In genomic region chr9:34591091-34591910, GRCh38 we compare ENCODE assay signal across 8 cellular contexts. TPM values are rescaled to one million over a fixed set of nuclear protein-coding genes. Genes with fewer than 3 reads are reported as not detected.
DNase-seq lines count a peak whose midpoint lies in the region; ATAC-seq and TF ChIP-seq lines count a peak whose summit lies in the region.

No MANE protein-coding gene starts in this region.

- DNase-seq in NCI-H82 (lab: John Stamatoyannopoulos, UW) (peak; percentile 73), endothelial cell (ENCODE audit: low spot score) (peak; percentile 96), midbrain (lab: John Stamatoyannopoulos, UW) (peak; percentile 87)
- peak; percentile 80 for DNase-seq in activated CD8-positive, alpha-beta memory T cell treated with anti-CD3 and anti-CD28 coated beads, Interleukin-2, amount 50 U/mL, for 4 hours
- peak; percentile 76 for DNase-seq in stimulated activated CD8-positive, alpha-beta memory T cell treated with anti-CD3 and anti-CD28 coated beads, Interleukin-15, amount 100 ng/mL, for 24 hours (ENCODE audit: low read depth)

- no peak overlapping the region for H3K4me3 ChIP-seq in DOHH2 (ENCODE audit: low read length)

- peaks cover 8% of the 10 kb centered on the region for H3K4me1 ChIP-seq in DOHH2 (ENCODE audit: control insufficient read depth, low read length)

- TF ChIP-seq CTCF in DOHH2 (IDR thresholded peaks at IDR 0.05; ENCODE audit: low read depth, low read length, poor library complexity, severe bottlenecking) (peak; percentile 77), endothelial cell (IDR thresholded peaks at IDR 0.05; ENCODE audit: unreplicated experiment) (peak; percentile 90)

- peak overlapping the region; percentile 41; the same call in 1 of the 2 replicates for H3K4me2 ChIP-seq in DOHH2 (ENCODE audit: low read length)

- peaks cover 21% of the 10 kb centered on the region for H3K4me1 Mint-ChIP-seq in endothelial cell (ENCODE audit: unreplicated experiment)

- ATAC-seq in HG02798 (IDR thresholded peaks at IDR 0.05; ENCODE audit: poor library complexity, unreplicated experiment) = peak; percentile 85
- ATAC-seq in GM18520 (IDR thresholded peaks at IDR 0.05; ENCODE audit: unreplicated experiment) = no peak

- no peaks in the 10 kb centered on the region for H3K9me3 Mint-ChIP-seq in endothelial cell (ENCODE audit: unreplicated experiment)

- H3K27ac ChIP-seq in DOHH2 (ENCODE audit: low read depth, low read length) = no peak overlapping the region

- H4K20me1 ChIP-seq in DOHH2 (ENCODE audit: control insufficient read depth, insufficient read depth, low read depth, low read length) = no peaks in the 10 kb centered on the region

- H3F3A ChIP-seq in DOHH2 (ENCODE audit: control insufficient read depth, insufficient read depth) = no peaks in the 10 kb centered on the region

- no peak overlapping the region for H3K4me3 Mint-ChIP-seq in endothelial cell (ENCODE audit: unreplicated experiment)

- H3K36me3 Mint-ChIP-seq in endothelial cell (ENCODE audit: low read depth, unreplicated experiment) = peaks cover 14% of the 10 kb centered on the region

- no peaks in the 10 kb centered on the region for H3K79me2 ChIP-seq in DOHH2 (ENCODE audit: control insufficient read depth, low read length)

- no peaks in the 10 kb centered on the region for H3K9me3 ChIP-seq in DOHH2 (ENCODE audit: control insufficient read depth, insufficient read depth, low read length)

- no peaks in the 10 kb centered on the region for H3K9me2 ChIP-seq in DOHH2 (replicated peaks; ENCODE audit: control insufficient read depth, low read length)

- no peak overlapping the region for H3K27ac Mint-ChIP-seq in endothelial cell (ENCODE audit: unreplicated experiment)

- H3K27me3 Mint-ChIP-seq in endothelial cell (ENCODE audit: unreplicated experiment) = peaks cover 41% of the 10 kb centered on the region

- no peaks in the 10 kb centered on the region for H3K36me3 ChIP-seq in DOHH2 (ENCODE audit: control insufficient read depth, low read length)

- H3K27me3 ChIP-seq in DOHH2 (ENCODE audit: control insufficient read depth, low read length) = peaks cover 50% of the 10 kb centered on the region

RNA-seq across cellular contexts. Expression of gene CNTFR, which starts 1.8 kb away (rescaled TPM):
- total RNA-seq in endothelial cell (ENCODE audit: unreplicated experiment) = 3.1 TPM

RNA-seq across cellular contexts. Expression of gene RPP25L, which starts 20.6 kb away (rescaled TPM):
- 12.9 TPM for total RNA-seq in endothelial cell (ENCODE audit: unreplicated experiment)

RNA-seq across cellular contexts. Expression of gene DCTN3, which starts 29.0 kb away (rescaled TPM):
- 81.5 TPM for total RNA-seq in endothelial cell (ENCODE audit: unreplicated experiment)

RNA-seq across cellular contexts. Expression of gene ARID3C, which starts 37.6 kb away (rescaled TPM):
- not detected for total RNA-seq in endothelial cell (ENCODE audit: unreplicated experiment)

RNA-seq across cellular contexts. Expression of gene SIGMAR1, which starts 46.3 kb away (rescaled TPM):
- total RNA-seq in endothelial cell (ENCODE audit: unreplicated experiment) = 25.9 TPM
